ENCODE assay signal across 9 cellular contexts in genomic region chr1:19664453-19665043, GRCh38. TPM values are rescaled to one million over a fixed set of nuclear protein-coding genes. Genes with fewer than 3 reads are reported as not detected.
DNase-seq lines count a peak whose midpoint lies in the region; ATAC-seq lines count a peak whose summit lies in the region.
"Had no signal": no experiment of that assay in that cellular context is flagged by ENCODE, and none has a peak within 500 bp of the region (broad histone marks: within the 10 kb centered on the region; RNA-seq: fewer than 3 reads in every experiment).

Gene HTR6 (plus strand): TSS chr1:19664875. CDS start chr1:19665754, 879 bp downstream.

- no peak within 1 kb of the TSS for H3K4me3 ChIP-seq in CD4-positive, CD25-positive, alpha-beta regulatory T cell (ENCODE audit: low read depth, low read length)
- peak within 1 kb of the TSS; percentile 38 for H3K4me3 ChIP-seq in HUES6 (ENCODE audit: low read depth, low read length)

- DNase-seq in CD4-positive, CD25-positive, alpha-beta regulatory T cell, result no peak
- DNase-seq in astrocyte of the hippocampus (ENCODE audit: low read depth, low spot score) (peak; percentile 23), NCI-H1694 treated with DMSO at 0.1 percent for 48 hours (lab: John Stamatoyannopoulos, UW) (no peak)
- no peak for DNase-seq in natural killer cell treated with Interleukin-12 subunit alpha and Interleukin-12 subunit beta and Interleukin-15 and Interleukin-18, amount 100 ng/mL, for 72 hours (ENCODE audit: low spot score)

- no peaks in the 10 kb centered on the region for H3K9me3 ChIP-seq in CD4-positive, CD25-positive, alpha-beta regulatory T cell (ENCODE audit: control insufficient read depth in 2 of 2, low read length in 2 of 2)
- no peaks in the 10 kb centered on the region for H3K9me3 ChIP-seq in HUES6 (ENCODE audit: control insufficient read depth, insufficient read depth, low read depth, low read length)
- H3K9me3 ChIP-seq: pancreas had no signal

- peaks cover 19% of the 10 kb centered on the region for H3K4me1 ChIP-seq in CD4-positive, CD25-positive, alpha-beta regulatory T cell (ENCODE audit: control insufficient read depth, insufficient read depth, low read length, poor library complexity, severe bottlenecking)
- no peaks in the 10 kb centered on the region for H3K4me1 ChIP-seq in HUES6 (ENCODE audit: control insufficient read depth, insufficient read depth, low read length)

- peaks cover 6% of the 10 kb centered on the region for H3K27me3 ChIP-seq in CD4-positive, CD25-positive, alpha-beta regulatory T cell (ENCODE audit: control insufficient read depth, insufficient read depth, low read length)
- peaks cover 74% of the 10 kb centered on the region for H3K27me3 ChIP-seq in HUES6 (ENCODE audit: control insufficient read depth, insufficient read depth, low read length)

- peaks cover 67% of the 10 kb centered on the region for H3K27me3 Mint-ChIP-seq in CD4-positive, CD25-positive, alpha-beta regulatory T cell
- H3K27me3 Mint-ChIP-seq in natural killer cell treated with Interleukin-12 subunit alpha and Interleukin-12 subunit beta and Interleukin-15 and Interleukin-18, amount 100 ng/mL, for 72 hours, result peaks cover 35% of the 10 kb centered on the region in 2 donors

- no peaks in the 10 kb centered on the region for H3K36me3 Mint-ChIP-seq in CD4-positive, CD25-positive, alpha-beta regulatory T cell
- no peaks in the 10 kb centered on the region for H3K36me3 Mint-ChIP-seq in natural killer cell treated with Interleukin-12 subunit alpha and Interleukin-12 subunit beta and Interleukin-15 and Interleukin-18, amount 100 ng/mL, for 72 hours

- no peak within 1 kb of the TSS for H3K27ac ChIP-seq in CD4-positive, CD25-positive, alpha-beta regulatory T cell (ENCODE audit: insufficient read depth, low read length, poor library complexity, severe bottlenecking)
- no peak within 1 kb of the TSS for H3K27ac ChIP-seq in HUES6 (ENCODE audit: low read depth, low read length)
- H3K27ac ChIP-seq: pancreas had no signal

- peak within 1 kb of the TSS; percentile 17 to 93 (median 62) for H3K4me3 Mint-ChIP-seq in CD4-positive, CD25-positive, alpha-beta regulatory T cell
- H3K4me3 Mint-ChIP-seq in natural killer cell treated with Interleukin-12 subunit alpha and Interleukin-12 subunit beta and Interleukin-15 and Interleukin-18, amount 100 ng/mL, for 72 hours, result peak within 1 kb of the TSS; percentile 42

- no peaks in the 10 kb centered on the region for H3K36me3 ChIP-seq in CD4-positive, CD25-positive, alpha-beta regulatory T cell (ENCODE audit: control insufficient read depth, insufficient read depth, low read length)
- no peaks in the 10 kb centered on the region for H3K36me3 ChIP-seq in HUES6 (ENCODE audit: control insufficient read depth, insufficient read depth, low read length)
- H3K36me3 ChIP-seq: pancreas had no signal

- H3K9ac ChIP-seq in HUES6 (ENCODE audit: low read length), result no peak within 1 kb of the TSS

- peaks cover 13 to 38% (median 23%) of the 10 kb centered on the region in 4 donors for H3K4me1 Mint-ChIP-seq in CD4-positive, CD25-positive, alpha-beta regulatory T cell
- H3K4me1 Mint-ChIP-seq in natural killer cell treated with Interleukin-12 subunit alpha and Interleukin-12 subunit beta and Interleukin-15 and Interleukin-18, amount 100 ng/mL, for 72 hours (ENCODE audit: low read depth in 2 of 2), result peaks cover 4 to 15% of the 10 kb centered on the region in 2 donors

- H3K27ac Mint-ChIP-seq in CD4-positive, CD25-positive, alpha-beta regulatory T cell, result peak within 1 kb of the TSS in 1 of 3 donors; percentile 52
- H3K27ac Mint-ChIP-seq in natural killer cell treated with Interleukin-12 subunit alpha and Interleukin-12 subunit beta and Interleukin-15 and Interleukin-18, amount 100 ng/mL, for 72 hours, result no peak within 1 kb of the TSS

- peak; percentile 54 to 59 for ATAC-seq in CD4-positive, CD25-positive, alpha-beta regulatory T cell (ENCODE audit: low read depth in 2 of 2)
- ATAC-seq in natural killer cell treated with Interleukin-12 subunit alpha and Interleukin-12 subunit beta and Interleukin-15 and Interleukin-18, amount 100 ng/mL, for 72 hours, result peak; percentile 31 to 46
- ATAC-seq in HG03342 (IDR thresholded peaks at IDR 0.05; ENCODE audit: unreplicated experiment) (no peak), HG03175 (IDR thresholded peaks at IDR 0.05; ENCODE audit: unreplicated experiment) (no peak), GM19035 (IDR thresholded peaks at IDR 0.05; ENCODE audit: unreplicated experiment) (no peak)

- H3K9me3 Mint-ChIP-seq in CD4-positive, CD25-positive, alpha-beta regulatory T cell, result no peaks in the 10 kb centered on the region
- H3K9me3 Mint-ChIP-seq in natural killer cell treated with Interleukin-12 subunit alpha and Interleukin-12 subunit beta and Interleukin-15 and Interleukin-18, amount 100 ng/mL, for 72 hours, result no peaks in the 10 kb centered on the region

RNA-seq across cellular contexts. Expression of gene HTR6, which starts in this region (rescaled TPM):
- not detected for total RNA-seq in CD4-positive, CD25-positive, alpha-beta regulatory T cell
- under 1 TPM in 3 of 4 donors, not detected in 1; 0.15 to 0.31 (median 0.19) TPM for polyA plus RNA-seq in CD4-positive, CD25-positive, alpha-beta regulatory T cell
- total RNA-seq in natural killer cell treated with Interleukin-12 subunit alpha and Interleukin-12 subunit beta and Interleukin-15 and Interleukin-18, amount 100 ng/mL, for 72 hours, result not detected
- total RNA-seq: pancreas had no signal
- polyA plus RNA-seq: pancreas had no signal

Comparison
In these comparisons a context has a peak if more than half of its experiments do, and no peak if none do; other contexts are left out.
1. Peak in ATAC-seq in CD4-positive, CD25-positive, alpha-beta regulatory T cell; RNA of the gene not detected or under 1 TPM.
2. Peak in ATAC-seq in natural killer cell treated with Interleukin-12 subunit alpha and Interleukin-12 subunit beta and Interleukin-15 and Interleukin-18, amount 100 ng/mL, for 72 hours; RNA of the gene not detected or under 1 TPM.